8 cellular contexts compared by ENCODE assay signal in the genomic region with DNA sequence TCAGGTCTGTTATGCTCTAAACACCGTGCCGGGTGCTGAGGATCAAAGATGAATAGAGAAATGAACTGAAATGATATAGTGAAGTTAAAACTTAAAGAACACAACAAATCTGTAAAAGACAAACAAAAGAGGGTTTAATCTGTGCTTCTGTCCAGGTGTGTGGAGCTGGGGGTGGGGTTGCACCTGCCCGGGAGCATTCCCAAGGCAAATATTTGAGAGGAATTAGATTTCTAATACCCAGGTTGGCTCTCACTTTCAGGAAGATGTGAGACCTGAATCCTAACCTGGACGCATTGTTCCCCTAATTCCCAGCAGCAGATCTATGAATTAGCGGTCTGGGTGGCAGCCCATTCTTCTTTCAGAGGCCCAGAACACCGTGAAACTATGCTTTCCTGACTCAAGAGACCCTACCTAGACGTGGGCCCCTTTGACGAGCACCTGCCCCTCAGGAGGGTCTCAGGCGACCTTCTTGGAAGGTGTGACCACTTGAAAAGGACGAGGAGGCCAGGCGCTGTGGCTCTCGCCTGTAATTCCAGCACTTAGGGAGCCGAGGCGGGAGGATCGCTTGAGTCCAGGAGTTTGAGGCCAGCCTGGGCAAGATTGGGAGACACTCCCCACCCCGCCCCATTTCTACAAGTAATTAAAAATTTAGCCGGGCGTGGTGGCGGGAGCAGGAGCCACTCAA. TPM values are rescaled to one million over a fixed set of nuclear protein-coding genes. Genes with fewer than 3 reads are reported as not detected.
DNase-seq lines count a peak whose midpoint lies in the region; ATAC-seq and TF ChIP-seq lines count a peak whose summit lies in the region.

No MANE protein-coding gene starts in this region.

- no peak for DNase-seq in CD4-positive, alpha-beta T cell
- DNase-seq in MG63: no peak
- no peak for DNase-seq in neural crest cell (ENCODE audit: low read depth, low spot score)
- no peak for DNase-seq in globus pallidus (ENCODE audit: low spot score)
- DNase-seq in GDM1 (lab: John Stamatoyannopoulos, UW): no peak

- H3K36me3 ChIP-seq in MG63 (no peaks in the 10 kb centered on the region), duodenal mucosa (ENCODE audit: control insufficient read depth in 1 of 2, insufficient read depth in 2 of 2, low read length in 2 of 2) (no peaks in the 10 kb centered on the region)

- H3K4me1 ChIP-seq in duodenal mucosa (ENCODE audit: control insufficient read depth in 1 of 2, insufficient read depth in 2 of 2, low read length in 2 of 2): peaks cover 25 to 29% of the 10 kb centered on the region in 2 donors

- no peaks in the 10 kb centered on the region for H3K9me3 ChIP-seq in CD4-positive, alpha-beta T cell (ENCODE audit: control insufficient read depth, low read length)
- H3K9me3 ChIP-seq in MG63 (no peaks in the 10 kb centered on the region), duodenal mucosa (ENCODE audit: control insufficient read depth in 1 of 2, low read length in 2 of 2) (no peaks in the 10 kb centered on the region)

- H3K27me3 Mint-ChIP-seq in CD4-positive, alpha-beta T cell: no peaks in the 10 kb centered on the region
- no peaks in the 10 kb centered on the region for H3K27me3 Mint-ChIP-seq in neural crest cell (ENCODE audit: low read depth)

- peak overlapping the region; percentile 98 for H3K4me3 Mint-ChIP-seq in CD4-positive, alpha-beta T cell
- peak overlapping the region; percentile 99 for H3K4me3 Mint-ChIP-seq in neural crest cell

- no peaks in the 10 kb centered on the region for H3K9me3 Mint-ChIP-seq in CD4-positive, alpha-beta T cell
- no peaks in the 10 kb centered on the region for H3K9me3 Mint-ChIP-seq in neural crest cell

- no peaks in the 10 kb centered on the region for H3K27me3 ChIP-seq in CD4-positive, alpha-beta T cell (ENCODE audit: control insufficient read depth, insufficient read depth, low read length)
- H3K27me3 ChIP-seq in MG63 (no peaks in the 10 kb centered on the region), duodenal mucosa (ENCODE audit: control insufficient read depth in 1 of 2, insufficient read depth in 2 of 2, low read length in 2 of 2) (no peaks in the 10 kb centered on the region)

- H3K27ac Mint-ChIP-seq in CD4-positive, alpha-beta T cell: peak overlapping the region; percentile 95
- peak overlapping the region; percentile 98 for H3K27ac Mint-ChIP-seq in neural crest cell (ENCODE audit: unreplicated experiment)

- POLR2A ChIA-PET in CD4-positive, alpha-beta T cell (lab: Charles Lee): interaction anchor here (0.9 to 2.9 kb wide), 10 partner anchors 12 to 169 kb away, joined by 3 to 51 read pairs (median 4); a partner anchor contains a TSS

- CTCF ChIA-PET in CD4-positive, alpha-beta T cell (lab: Charles Lee): interaction anchor here (1.0 to 1.4 kb wide), 3 partner anchors 13 to 149 kb away, joined by 3 to 6 read pairs (median 4); a partner anchor contains a TSS

- H3K36me3 Mint-ChIP-seq in CD4-positive, alpha-beta T cell (ENCODE audit: low read depth): peaks cover 8% of the 10 kb centered on the region
- peaks cover 3% of the 10 kb centered on the region for H3K36me3 Mint-ChIP-seq in neural crest cell (ENCODE audit: low read depth)

- H3K27ac ChIP-seq in CD4-positive, alpha-beta T cell (ENCODE audit: low read depth, low read length): peak overlapping the region; percentile 76
- H3K27ac ChIP-seq in duodenal mucosa (ENCODE audit: low read depth, low read length): peak overlapping the region; percentile 77

- no peak for ATAC-seq in CD4-positive, alpha-beta T cell (ENCODE audit: poor library complexity)
- ATAC-seq in HG02623 (IDR thresholded peaks at IDR 0.05; ENCODE audit: unreplicated experiment): no peak
- ATAC-seq in GM18909 (IDR thresholded peaks at IDR 0.05; ENCODE audit: poor library complexity, unreplicated experiment): no peak

- H3K4me1 Mint-ChIP-seq in CD4-positive, alpha-beta T cell (ENCODE audit: low read depth): peaks cover 48% of the 10 kb centered on the region
- peaks cover 39% of the 10 kb centered on the region for H3K4me1 Mint-ChIP-seq in neural crest cell

- H3K9ac ChIP-seq in duodenal mucosa (ENCODE audit: low read depth in 1 of 2, low read length in 2 of 2): peak overlapping the region; percentile 82 to 91

- intact Hi-C loops in CD4-positive, alpha-beta T cell (cut with DNase I, micrococcal nuclease): loop anchor here in 1 of 2 experiments (1.0 to 5.0 kb wide), 3 partner anchors 38 to 95 kb away; a partner anchor contains a TSS

- no peak for TF ChIP-seq CTCF in CD4-positive, alpha-beta T cell (IDR thresholded peaks at IDR 0.05)
- no peak for TF ChIP-seq CTCF in neural crest cell (conservative IDR thresholded peaks at IDR 0.05)

- H3K4me3 ChIP-seq in MG63 (peak overlapping the region; percentile 69), duodenal mucosa (ENCODE audit: low read depth in 1 of 2, low read length in 2 of 2) (peak overlapping the region; percentile 83 to 93)

RNA-seq across cellular contexts. Expression of a gene that starts 0.7 kb away (rescaled TPM):
- total RNA-seq in CD4-positive, alpha-beta T cell: 10 to 100 TPM; 23.1 to 24.6 TPM
- 22.1 and 22.3 TPM in 2 replicates for total RNA-seq in MG63 (2014; rRNA removed; shearing (Covaris generic); ENCODE audit: low replicate concordance)
- total RNA-seq in neural crest cell: 48.5 and 51.0 TPM in 2 replicates

RNA-seq across cellular contexts. Expression of a gene that starts 7.4 kb away (rescaled TPM):
- total RNA-seq in CD4-positive, alpha-beta T cell: 1 to 10 TPM; 3.6 to 4.1 TPM
- total RNA-seq in MG63 (2014; rRNA removed; shearing (Covaris generic); ENCODE audit: low replicate concordance): 1.0 TPM in 1 of 2 replicates, not detected in the other
- 2.3 and 3.5 TPM in 2 replicates for total RNA-seq in neural crest cell

RNA-seq across cellular contexts. Expression of a gene that starts 22.2 kb away (rescaled TPM):
- total RNA-seq in CD4-positive, alpha-beta T cell: not detected
- not detected in 2 replicates for total RNA-seq in MG63 (2014; rRNA removed; shearing (Covaris generic); ENCODE audit: low replicate concordance)
- total RNA-seq in neural crest cell: not detected in 2 replicates

RNA-seq across cellular contexts. Expression of a gene that starts 38.7 kb away (rescaled TPM):
- 10 to 100 TPM; 22.3 to 23.0 TPM for total RNA-seq in CD4-positive, alpha-beta T cell
- total RNA-seq in MG63 (2014; rRNA removed; shearing (Covaris generic); ENCODE audit: low replicate concordance): 72.8 and 82.7 TPM in 2 replicates
- 201 and 217 TPM in 2 replicates for total RNA-seq in neural crest cell

RNA-seq across cellular contexts. Expression of a gene that starts 39.9 kb away (rescaled TPM):
- 100 to 1,000 TPM; 259 to 269 TPM for total RNA-seq in CD4-positive, alpha-beta T cell
- total RNA-seq in MG63 (2014; rRNA removed; shearing (Covaris generic); ENCODE audit: low replicate concordance): 4.2 and 25.8 TPM in 2 replicates
- 39.7 and 44.8 TPM in 2 replicates for total RNA-seq in neural crest cell
